Comparison of ENCODE assay signal across 8 cellular contexts in genomic region chr9:99259231-99259918, GRCh38. TPM values are rescaled to one million over a fixed set of nuclear protein-coding genes. Genes with fewer than 3 reads are reported as not detected.
DNase-seq lines count a peak whose midpoint lies in the region; ATAC-seq and TF ChIP-seq lines count a peak whose summit lies in the region.

No MANE protein-coding gene starts in this region.

- WGBS in thymus = 64% methylated on average over 27 of the region's 27 CpGs

- H3K36me3 ChIP-seq in mucosa of descending colon (ENCODE audit: low read depth) (no peaks in the 10 kb centered on the region), thymus (ENCODE audit: control insufficient read depth, insufficient read depth) (no peaks in the 10 kb centered on the region), MG63 (no peaks in the 10 kb centered on the region)

- intact Hi-C loops in activated CD8-positive, alpha-beta T cell treated with anti-CD3 and anti-CD28 coated beads for 36 hours (cut with micrococcal nuclease) = no loop called here
- intact Hi-C loops in mucosa of descending colon (cut with DNase I, micrococcal nuclease) = no loop called here

- CTCF ChIA-PET in activated CD8-positive, alpha-beta T cell treated with anti-CD3 and anti-CD28 coated beads for 36 hours (lab: Charles Lee) = interaction anchor here (0.9 to 2.8 kb wide), 6 partner anchors 25 to 96 kb away, joined by 3 to 17 read pairs (median 6); partner anchors contain the start of genes ALG2 and SEC61B

- H3K4me1 ChIP-seq in mucosa of descending colon (ENCODE audit: low read depth) = no peaks in the 10 kb centered on the region
- peaks cover 24% of the 10 kb centered on the region for H3K4me1 ChIP-seq in thymus (ENCODE audit: control insufficient read depth, insufficient read depth, low read length)

- H3K4me3 Mint-ChIP-seq in activated CD8-positive, alpha-beta T cell treated with anti-CD3 and anti-CD28 coated beads for 36 hours = peak overlapping the region; percentile 45

- TF ChIP-seq CTCF in activated CD8-positive, alpha-beta T cell treated with anti-CD3 and anti-CD28 coated beads for 36 hours (IDR thresholded peaks at IDR 0.05) = no peak
- TF ChIP-seq CTCF in mucosa of descending colon (IDR thresholded peaks at IDR 0.05) (no peak), GM10266 (IDR thresholded peaks at IDR 0.05; ENCODE audit: control insufficient read depth, insufficient read depth, low read depth, missing control alignments) (no peak)

- peak overlapping the region; percentile 79 for H3K27ac Mint-ChIP-seq in activated CD8-positive, alpha-beta T cell treated with anti-CD3 and anti-CD28 coated beads for 36 hours

- peaks cover 29% of the 10 kb centered on the region for H3K4me1 Mint-ChIP-seq in activated CD8-positive, alpha-beta T cell treated with anti-CD3 and anti-CD28 coated beads for 36 hours (ENCODE audit: low read depth)

- H3K27me3 ChIP-seq in thymus (ENCODE audit: control insufficient read depth, insufficient read depth) (no peaks in the 10 kb centered on the region), MG63 (no peaks in the 10 kb centered on the region)

- peak; percentile 47 for ATAC-seq in HG03342 (IDR thresholded peaks at IDR 0.05; ENCODE audit: unreplicated experiment)
- ATAC-seq in activated CD8-positive, alpha-beta T cell treated with anti-CD3 and anti-CD28 coated beads for 36 hours = peak; percentile 90
- ATAC-seq in esophagus mucosa = peak; percentile 81
- ATAC-seq in mucosa of descending colon = peak; percentile 73

- DNase-seq in DMS79 (lab: John Stamatoyannopoulos, UW) = peak; percentile 10
- peak; percentile 68 for DNase-seq in activated CD8-positive, alpha-beta T cell treated with anti-CD3 and anti-CD28 coated beads for 36 hours
- peak; percentile 42 to 66 (median 59) for DNase-seq in mucosa of descending colon
- DNase-seq in MG63 = no peak
- DNase-seq in GM10266 (ENCODE audit: extremely low spot score) = no peak

- H3K27me3 Mint-ChIP-seq in activated CD8-positive, alpha-beta T cell treated with anti-CD3 and anti-CD28 coated beads for 36 hours = peaks cover 10% of the 10 kb centered on the region

- H3K9me3 Mint-ChIP-seq in activated CD8-positive, alpha-beta T cell treated with anti-CD3 and anti-CD28 coated beads for 36 hours = no peaks in the 10 kb centered on the region

- H3K4me3 ChIP-seq in mucosa of descending colon (no peak overlapping the region), thymus (ENCODE audit: low read length) (peak overlapping the region; percentile 8), MG63 (no peak overlapping the region)

- H3K9me3 ChIP-seq in mucosa of descending colon (no peaks in the 10 kb centered on the region), thymus (ENCODE audit: control insufficient read depth) (no peaks in the 10 kb centered on the region), MG63 (no peaks in the 10 kb centered on the region)

- H3K27ac ChIP-seq in thymus (ENCODE audit: low read depth) = peak overlapping the region; percentile 53

- no peaks in the 10 kb centered on the region for H3K36me3 Mint-ChIP-seq in activated CD8-positive, alpha-beta T cell treated with anti-CD3 and anti-CD28 coated beads for 36 hours (ENCODE audit: low read depth)

- POLR2A ChIA-PET in activated CD8-positive, alpha-beta T cell treated with anti-CD3 and anti-CD28 coated beads for 36 hours (lab: Charles Lee) = interaction anchor here (0.7 to 1.6 kb wide), 2 partner anchors 36 to 77 kb away, joined by 3 to 5 read pairs; no protein-coding TSS in a partner anchor

RNA-seq across cellular contexts. Expression of gene SEC61B, which starts 37.3 kb away (rescaled TPM):
- total RNA-seq in activated CD8-positive, alpha-beta T cell treated with anti-CD3 and anti-CD28 coated beads for 36 hours = 100 to 1,000 TPM; 140 to 149 TPM
- total RNA-seq in esophagus mucosa = 75.8 TPM
- total RNA-seq in mucosa of descending colon = 100 to 1,000 TPM in 1 of 3 donors, 10 to 100 TPM in 2; 81.5 to 122 (median 81.7) TPM
- polyA plus RNA-seq in thymus = 340 TPM
- total RNA-seq in MG63 (2014; rRNA removed; shearing (Covaris generic); ENCODE audit: low replicate concordance) = 152 and 171 TPM in 2 replicates

RNA-seq across cellular contexts. Expression of gene ALG2, which starts 37.6 kb away (rescaled TPM):
- 10 to 100 TPM; 24.1 to 27.0 TPM for total RNA-seq in activated CD8-positive, alpha-beta T cell treated with anti-CD3 and anti-CD28 coated beads for 36 hours
- total RNA-seq in esophagus mucosa = 12.2 TPM
- 10 to 100 TPM; 27.0 to 30.5 (median 30.0) TPM for total RNA-seq in mucosa of descending colon
- polyA plus RNA-seq in thymus = 31.1 TPM
- 22.0 and 32.5 TPM in 2 replicates for total RNA-seq in MG63 (2014; rRNA removed; shearing (Covaris generic); ENCODE audit: low replicate concordance)

Comparison
In these comparisons a context has a peak if more than half of its experiments do, and no peak if none do; other contexts are left out.
1. DNase-seq: peak in DMS79 (single experiment), activated CD8-positive, alpha-beta T cell treated with anti-CD3 and anti-CD28 coated beads for 36 hours (single experiment) and mucosa of descending colon (3 of 3); none in MG63 (single experiment) and GM10266 (single experiment).
2. Peak in every context shown above with its lines, with median percentiles within 50 percentile points of each other: ATAC-seq.